Comparison of ENCODE assay signal across 18 cellular contexts in genomic region chr5:38292228-38292627, GRCh38. TPM values are rescaled to one million over a fixed set of nuclear protein-coding genes. Genes with fewer than 3 reads are reported as not detected.
DNase-seq lines count a peak whose midpoint lies in the region; ATAC-seq, FAIRE-seq and TF ChIP-seq lines count a peak whose summit lies in the region.
"Had no signal": no experiment of that assay in that cellular context is flagged by ENCODE, and none has a peak within 500 bp of the region (broad histone marks: within the 10 kb centered on the region; RNA-seq: fewer than 3 reads in every experiment).

No MANE protein-coding gene starts in this region.

- H3K27me3 Mint-ChIP-seq in nephron progenitor cell (ENCODE audit: low read depth, poor library complexity): no peaks in the 10 kb centered on the region

- in situ Hi-C loops in HepG2 (cut with HindIII; ENCODE audit: extremely low pct_ligation_motif_present, low pct_unique_long_range_greater_than_20kb): no loop called here

- DNase-seq in HepG2 (ENCODE audit: low spot score) (peak; percentile 9), right lobe of liver (no peak), WERI-Rb-1 (no peak), nephron progenitor cell (no peak), SK-N-SH (no peak)
- DNase-seq: 8988T; AML-193; CD4-positive, CD25-positive, alpha-beta regulatory T cell; DMS79; GOT3; H9; KBM-7 had no signal

- no peaks in the 10 kb centered on the region for H3K9me3 ChIP-seq in HepG2 (ENCODE audit: low read length)
- H3K9me3 ChIP-seq in right lobe of liver: no peaks in the 10 kb centered on the region
- no peaks in the 10 kb centered on the region for H3K9me3 ChIP-seq in WERI-Rb-1 (ENCODE audit: severe bottlenecking)
- H3K9me3 ChIP-seq in SK-N-SH: no peaks in the 10 kb centered on the region
- H3K9me3 ChIP-seq: BLaER1 treated with 17β-estradiol and CSF1 and Interleukin-3, amounts not matched to agents 10 nM and 100 nM had no signal

- H3K4me1 ChIP-seq in HepG2 (ENCODE audit: insufficient read depth, low read length) (no peaks in the 10 kb centered on the region), right lobe of liver (no peaks in the 10 kb centered on the region), SK-N-SH (ENCODE audit: control insufficient read depth in 1 of 2, insufficient read depth in 2 of 2, low read depth in 1 of 2, low read length in 1 of 2) (no peaks in the 10 kb centered on the region; a peak in 1 of 4 replicates)
- H3K4me1 ChIP-seq: BLaER1 treated with 17β-estradiol and CSF1 and Interleukin-3, amounts not matched to agents 10 nM and 100 nM had no signal

- H3K4me2 ChIP-seq in HepG2 (ENCODE audit: low read depth, low read length): no peak overlapping the region
- H3K4me2 ChIP-seq in SK-N-SH: no peak overlapping the region
- H3K4me2 ChIP-seq: BLaER1 treated with 17β-estradiol and CSF1 and Interleukin-3, amounts not matched to agents 10 nM and 100 nM had no signal

- H2AFZ ChIP-seq in HepG2 (ENCODE audit: low read length) (no peak overlapping the region), SK-N-SH (ENCODE audit: low read depth) (no peak overlapping the region)

- POLR2A ChIA-PET in HepG2 (lab: Yijun Ruan, JAX): no interaction called here
- POLR2A ChIA-PET in SK-N-SH (lab: Yijun Ruan, JAX): no interaction called here

- CTCF ChIA-PET in HepG2 (lab: Yijun Ruan, JAX; ENCODE audit: low intra/inter-chr PET ratio, low total read pairs): no interaction called here
- CTCF ChIA-PET in SK-N-SH (lab: Yijun Ruan, JAX): interaction anchor here (1.2 kb wide), 1 partner anchor 26 kb away, joined by 3 read pairs; no protein-coding TSS in a partner anchor

- peak overlapping the region; percentile 24 for H3K27ac Mint-ChIP-seq in nephron progenitor cell
- H3K27ac Mint-ChIP-seq: CD4-positive, CD25-positive, alpha-beta regulatory T cell; H9 had no signal

- H3K4me3 Mint-ChIP-seq in nephron progenitor cell: no peak overlapping the region
- H3K4me3 Mint-ChIP-seq: CD4-positive, CD25-positive, alpha-beta regulatory T cell; H9 had no signal

- no peak overlapping the region for H3K9ac ChIP-seq in HepG2 (ENCODE audit: insufficient read depth, low read depth, low read length)
- H3K9ac ChIP-seq in SK-N-SH: no peak overlapping the region
- H3K9ac ChIP-seq: BLaER1 treated with 17β-estradiol and CSF1 and Interleukin-3, amounts not matched to agents 10 nM and 100 nM had no signal

- no peak for TF ChIP-seq EP300 in HepG2 (IDR thresholded peaks at IDR 0.05; ENCODE audit: low read depth in 2 of 2, low read length in 2 of 2)
- TF ChIP-seq EP300 in HepG2 (CRISPR knock-in tag; IDR thresholded peaks at IDR 0.05; ENCODE audit: borderline replicate concordance): no peak
- no peak for TF ChIP-seq EP300 in SK-N-SH (IDR thresholded peaks at IDR 0.05; ENCODE audit: borderline replicate concordance in 1 of 2, low read depth in 1 of 2, low read length in 1 of 2)

- peaks cover 6% of the 10 kb centered on the region for H3K36me3 Mint-ChIP-seq in nephron progenitor cell (ENCODE audit: low read depth)
- H3K36me3 Mint-ChIP-seq: CD4-positive, CD25-positive, alpha-beta regulatory T cell had no signal

- H3K27me3 ChIP-seq in HepG2 (ENCODE audit: control insufficient read depth in 1 of 2, insufficient read depth in 2 of 2, low read length in 2 of 2): peaks cover 0 to 3% of the 10 kb centered on the region in 2 experiments; a peak in 1 of 5 replicates
- H3K27me3 ChIP-seq in right lobe of liver: no peaks in the 10 kb centered on the region
- H3K27me3 ChIP-seq in WERI-Rb-1 (ENCODE audit: insufficient read depth, low read depth, severe bottlenecking): no peaks in the 10 kb centered on the region
- H3K27me3 ChIP-seq in SK-N-SH (ENCODE audit: insufficient read depth): no peaks in the 10 kb centered on the region
- H3K27me3 ChIP-seq: BLaER1 treated with 17β-estradiol and CSF1 and Interleukin-3, amounts not matched to agents 10 nM and 100 nM had no signal

- no peak for FAIRE-seq in HepG2 (lab: Jason Lieb, UNC)
- FAIRE-seq: GM12878, GM18507 had no signal

- H3K36me3 ChIP-seq in HepG2 (replicated peaks in 1 of 2; ENCODE audit: control insufficient read depth in 1 of 2, insufficient read depth in 2 of 2, low read length in 2 of 2) (no peaks in the 10 kb centered on the region), right lobe of liver (no peaks in the 10 kb centered on the region), WERI-Rb-1 (peaks cover 6% of the 10 kb centered on the region), SK-N-SH (replicated peaks in 1 of 2; ENCODE audit: control insufficient read depth in 1 of 2, insufficient read depth in 2 of 2, low read length in 1 of 2) (peaks cover 0 to 3% of the 10 kb centered on the region in 2 experiments)
- H3K36me3 ChIP-seq: BLaER1 treated with 17β-estradiol and CSF1 and Interleukin-3, amounts not matched to agents 10 nM and 100 nM had no signal

- H3K4me3 ChIP-seq in HepG2 (replicated peaks in 1 of 3; ENCODE audit: insufficient read depth in 1 of 3, low read depth in 2 of 3, low read length in 3 of 3): no peak overlapping the region
- H3K4me3 ChIP-seq in right lobe of liver: no peak overlapping the region
- no peak overlapping the region for H3K4me3 ChIP-seq in WERI-Rb-1 (ENCODE audit: low read depth, low read length)
- H3K4me3 ChIP-seq in SK-N-SH (ENCODE audit: low read depth in 2 of 2, low read length in 1 of 2): no peak overlapping the region
- H3K4me3 ChIP-seq: BLaER1 treated with 17β-estradiol and CSF1 and Interleukin-3, amounts not matched to agents 10 nM and 100 nM; GM12878 had no signal

- BruUV-seq in HepG2 (replicated peaks; lab: Mats Ljungman, UMichigan): no TSS peak

- WGBS in HepG2 (ENCODE audit: low lambda C conversion rate): 3% methylated on average over 3 of the region's 3 CpGs
- WGBS in right lobe of liver (ENCODE audit: insufficient coverage, low coverage, low lambda C conversion rate, missing lambda C conversion rate): 80% methylated on average over 3 of the region's 3 CpGs
- WGBS in SK-N-SH (ENCODE audit: low lambda C conversion rate): 17% methylated on average over 3 of the region's 3 CpGs

- no peaks in the 10 kb centered on the region for H3K9me3 Mint-ChIP-seq in nephron progenitor cell
- H3K9me3 Mint-ChIP-seq: H9 had no signal

- no peaks in the 10 kb centered on the region for H3K9me2 ChIP-seq in SK-N-SH

- no peak overlapping the region for H3K27ac ChIP-seq in HepG2 (ENCODE audit: extremely low read length, insufficient read depth, low read length)
- no peak overlapping the region for H3K27ac ChIP-seq in right lobe of liver
- H3K27ac ChIP-seq in WERI-Rb-1: peak overlapping the region; percentile 4; the same call in 1 of the 2 replicates
- H3K27ac ChIP-seq in SK-N-SH (ENCODE audit: low read depth in 2 of 2, low read length in 1 of 2): no peak overlapping the region
- H3K27ac ChIP-seq: BLaER1 treated with 17β-estradiol and CSF1 and Interleukin-3, amounts not matched to agents 10 nM and 100 nM had no signal

- ATAC-seq in HepG2 (no peak), right lobe of liver (no peak), GM18867 (IDR thresholded peaks at IDR 0.05; ENCODE audit: unreplicated experiment) (no peak), GM21447 (IDR thresholded peaks at IDR 0.05; ENCODE audit: unreplicated experiment) (no peak)
- ATAC-seq: GM12878 had no signal

- no peak for TF ChIP-seq CTCF in HepG2 (CRISPR knock-in tag; IDR thresholded peaks at IDR 0.05)
- no peak for TF ChIP-seq CTCF in right lobe of liver (IDR thresholded peaks at IDR 0.05)
- TF ChIP-seq CTCF in WERI-Rb-1 (IDR thresholded peaks at IDR 0.05; ENCODE audit: low read depth, low read length): no peak
- no peak for TF ChIP-seq CTCF in nephron progenitor cell (IDR thresholded peaks at IDR 0.05)
- no peak for TF ChIP-seq CTCF in SK-N-SH (IDR thresholded peaks at IDR 0.05)

- TF ChIP-seq POLR2A in HepG2 (IDR thresholded peaks at IDR 0.05; ENCODE audit: insufficient read depth in 1 of 2, low read depth in 2 of 2, low read length in 2 of 2) (no peak), right lobe of liver (IDR thresholded peaks at IDR 0.05) (no peak)

- H3F3A ChIP-seq in SK-N-SH (replicated peaks; ENCODE audit: insufficient read depth): no peaks in the 10 kb centered on the region

- intact Hi-C loops in HepG2 (cut with micrococcal nuclease; ENCODE audit: unreplicated experiment) (no loop called here), right lobe of liver (cut with DNase I) (no loop called here)

- peaks cover 19% of the 10 kb centered on the region for H3K4me1 Mint-ChIP-seq in nephron progenitor cell
- H3K4me1 Mint-ChIP-seq: CD4-positive, CD25-positive, alpha-beta regulatory T cell had no signal

- H4K20me1 ChIP-seq in HepG2 (ENCODE audit: insufficient read depth, low read length) (no peaks in the 10 kb centered on the region), SK-N-SH (ENCODE audit: insufficient read depth) (no peaks in the 10 kb centered on the region)
- H4K20me1 ChIP-seq: BLaER1 treated with 17β-estradiol and CSF1 and Interleukin-3, amounts not matched to agents 10 nM and 100 nM had no signal

- TF ChIP-seq RAD21 in HepG2 (CRISPR knock-in tag; IDR thresholded peaks at IDR 0.05) (no peak), SK-N-SH (IDR thresholded peaks at IDR 0.05; ENCODE audit: low read length) (no peak)

- H3K79me2 ChIP-seq in HepG2 (ENCODE audit: insufficient read depth, low read length): no peaks in the 10 kb centered on the region
- H3K79me2 ChIP-seq in SK-N-SH (ENCODE audit: insufficient read depth): no peaks in the 10 kb centered on the region

RNA-seq across cellular contexts. Expression of gene EGFLAM, which starts 33.9 kb away (rescaled TPM):
- total RNA-seq in HepG2 (2016; rRNA removed; fragmentation: Illumina TruSeq; extraction: Trizol): not detected in 2 replicates
- not detected in 2 replicates for total RNA-seq in HepG2 (2016; cell fraction: cytosol; rRNA removed; fragmentation: Illumina TruSeq; extraction: Trizol; ENCODE audit: low read depth)
- not detected in 2 replicates for total RNA-seq in HepG2 (2016; cell fraction: insoluble cytoplasmic fraction; rRNA removed; fragmentation: Illumina TruSeq; extraction: Trizol)
- total RNA-seq in HepG2 (2016; cell fraction: membrane; rRNA removed; fragmentation: Illumina TruSeq; extraction: Trizol): not detected in 2 replicates
- total RNA-seq in HepG2 (2016; cell fraction: nucleus; rRNA removed; fragmentation: Illumina TruSeq; extraction: Trizol): not detected in 2 replicates
- polyA plus RNA-seq in HepG2 (2011; rRNA removed): not detected in 2 replicates
- polyA plus RNA-seq in HepG2 (2011; cell fraction: cytosol; rRNA removed): not detected in 2 replicates
- polyA plus RNA-seq in HepG2 (2011; cell fraction: nucleus; rRNA removed): not detected in 2 replicates
- polyA plus RNA-seq in HepG2 (2012): not detected in 2 replicates
- polyA plus RNA-seq in HepG2 (2016; cell fraction: cytosol; fragmentation: Illumina TruSeq; extraction: Trizol; ENCODE audit: low read depth): not detected in 2 replicates
- not detected in 2 replicates for polyA plus RNA-seq in HepG2 (2016; cell fraction: insoluble cytoplasmic fraction; fragmentation: Illumina TruSeq; extraction: Trizol; ENCODE audit: low read depth)
- not detected in 2 replicates for polyA plus RNA-seq in HepG2 (2016; cell fraction: membrane; fragmentation: Illumina TruSeq; extraction: Trizol; ENCODE audit: low read depth)
- not detected in 2 replicates for polyA plus RNA-seq in HepG2 (2016; cell fraction: nucleus; fragmentation: Illumina TruSeq; extraction: Trizol; ENCODE audit: insufficient read depth, low read depth)
- polyA minus RNA-seq in HepG2 (2011; rRNA and poly(A)+ RNA removed; ENCODE audit: low replicate concordance): not detected in 2 replicates
- polyA minus RNA-seq in HepG2 (2011; cell fraction: cytosol; rRNA and poly(A)+ RNA removed): not detected in 2 replicates
- not detected in 2 replicates for polyA minus RNA-seq in HepG2 (2011; cell fraction: nucleus; rRNA and poly(A)+ RNA removed)
- total RNA-seq in right lobe of liver: 1 to 10 TPM in 4 of 6 experiments, under 1 TPM in 2; 0.50 to 6.2 (median 2.3) TPM
- 0.05 and 0.13 TPM in 2 replicates for polyA plus RNA-seq in SK-N-SH (2012; rRNA removed)
- polyA plus RNA-seq in SK-N-SH (2012; cell fraction: cytosol; rRNA removed): 0.06 and 0.07 TPM in 2 replicates
- polyA plus RNA-seq in SK-N-SH (2012; cell fraction: nucleus; rRNA removed): 0.02 TPM in 1 of 2 replicates, not detected in the other
- total RNA-seq: CD4-positive, CD25-positive, alpha-beta regulatory T cell; G401; GM12878 had no signal
- polyA plus RNA-seq: CD4-positive, CD25-positive, alpha-beta regulatory T cell had no signal
